Comparison of ENCODE assay signal across 21 cellular contexts in the genomic region with DNA sequence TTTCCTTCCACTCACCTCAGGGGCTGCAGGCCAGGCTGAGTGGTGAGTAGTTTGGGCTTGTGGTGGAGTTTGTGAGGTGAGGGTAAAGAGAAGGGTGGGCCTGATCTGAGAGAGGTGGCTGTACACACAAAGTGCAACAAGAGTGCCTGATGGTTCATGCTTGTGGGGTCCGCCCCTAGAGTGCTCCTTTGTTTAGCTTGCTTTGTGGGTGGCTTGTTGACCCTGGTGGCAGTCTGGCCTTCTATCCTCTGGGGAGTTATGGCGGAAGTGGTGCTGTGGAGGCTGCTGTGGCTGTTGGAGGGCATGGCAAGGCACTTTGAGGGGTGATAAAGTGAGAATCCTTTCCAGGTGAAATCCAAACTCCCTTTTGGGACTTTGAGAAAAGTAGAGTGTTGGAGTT. TPM values are rescaled to one million over a fixed set of nuclear protein-coding genes. Genes with fewer than 3 reads are reported as not detected.
A peak's percentile ranks its signal among the peaks of the same experiment; 100 is the strongest.
DNase-seq lines count a peak whose midpoint lies in the region; ATAC-seq and TF ChIP-seq lines count a peak whose summit lies in the region.
"Had no signal": no experiment of that assay in that cellular context is flagged by ENCODE, and none has a peak within 500 bp of the region (broad histone marks: within the 10 kb centered on the region; RNA-seq: fewer than 3 reads in every experiment).

No MANE protein-coding gene starts in this region.

- no peaks in the 10 kb centered on the region for H3K27me3 Mint-ChIP-seq in stimulated activated naive CD8-positive, alpha-beta T cell treated with anti-CD3 and anti-CD28 coated beads, Interleukin-15, Interleukin-2, amounts not matched to agents 100 ng/mL and 50 ng/mL, for 24 hours
- no peaks in the 10 kb centered on the region for H3K27me3 Mint-ChIP-seq in stimulated activated naive CD8-positive, alpha-beta T cell treated with anti-CD3 and anti-CD28 coated beads, Interleukin-15, amount 100 ng/mL, for 72 hours
- H3K27me3 Mint-ChIP-seq in endodermal cell (ENCODE audit: insufficient read depth): no peaks in the 10 kb centered on the region

- TF ChIP-seq POLR2A in Peyer's patch (IDR thresholded peaks at IDR 0.05) (no peak), right lobe of liver (IDR thresholded peaks at IDR 0.05) (no peak)

- DNase-seq in stimulated activated naive CD8-positive, alpha-beta T cell treated with anti-CD3 and anti-CD28 coated beads, Interleukin-15, amount 100 ng/mL, for 72 hours: no peak
- peak in 2 of 3 donors; percentile 18 to 42 for DNase-seq in Peyer's patch
- DNase-seq in endodermal cell: no peak
- DNase-seq in GM19240 (ENCODE audit: insufficient read length, low spot score): no peak
- DNase-seq in HuH-7.5 (ENCODE audit: low spot score): no peak
- DNase-seq in right lobe of liver: no peak
- no peak for DNase-seq in foreskin melanocyte
- DNase-seq: ACHN; activated CD8-positive, alpha-beta memory T cell treated with anti-CD3 and anti-CD28 coated beads, Interleukin-2, amount 50 U/mL, for 4 hours; activated naive CD4-positive, alpha-beta T cell treated with anti-CD3 and anti-CD28 coated beads, Interleukin-2, amount 50 U/mL, for 16 hours; CD8-positive, alpha-beta T cell; left lung; NCI-H2029; NCI-H524 treated with DMSO at 0.1 percent for 48 hours; right cardiac atrium; upper lobe of left lung had no signal

- H3K27ac ChIP-seq in Peyer's patch: no peak overlapping the region
- no peak overlapping the region for H3K27ac ChIP-seq in endodermal cell (ENCODE audit: low read depth, low read length)
- H3K27ac ChIP-seq in right lobe of liver: no peak overlapping the region
- H3K27ac ChIP-seq: left lung, SJSA1, stomach, upper lobe of left lung had no signal

- WGBS in endodermal cell (ENCODE audit: insufficient coverage in 1 of 2, insufficient read length in 1 of 2), 2 experiments: 96 to 100% methylated on average over 1 to 2 of the region's 2 CpGs
- 80% methylated on average over 1 of the region's 2 CpGs for WGBS in right lobe of liver (ENCODE audit: insufficient coverage, low coverage, low lambda C conversion rate, missing lambda C conversion rate)

- H3K36me3 ChIP-seq in Peyer's patch (peaks cover 0 to 23% (median 0%) of the 10 kb centered on the region in 3 donors), endodermal cell (ENCODE audit: control insufficient read depth, insufficient read depth, low read length) (peaks cover 21% of the 10 kb centered on the region), right lobe of liver (peaks cover 0 to 15% (median 0%) of the 10 kb centered on the region in 4 donors)

- no peak overlapping the region for H3K9ac ChIP-seq in endodermal cell (ENCODE audit: extremely low read depth, low read length, poor library complexity, severe bottlenecking)

- H3K9me3 ChIP-seq in Peyer's patch: no peaks in the 10 kb centered on the region
- no peaks in the 10 kb centered on the region for H3K9me3 ChIP-seq in endodermal cell (ENCODE audit: control insufficient read depth, low read length)
- no peaks in the 10 kb centered on the region for H3K9me3 ChIP-seq in right lobe of liver
- H3K9me3 ChIP-seq: left lung, SJSA1, stomach, upper lobe of left lung had no signal

- no peaks in the 10 kb centered on the region for H3K27me3 ChIP-seq in Peyer's patch
- no peaks in the 10 kb centered on the region for H3K27me3 ChIP-seq in endodermal cell (ENCODE audit: control insufficient read depth, insufficient read depth, low read length, poor library complexity, severe bottlenecking)
- H3K27me3 ChIP-seq in right lobe of liver: no peaks in the 10 kb centered on the region
- H3K27me3 ChIP-seq: left lung, SJSA1, stomach, upper lobe of left lung had no signal

- H3K4me3 Mint-ChIP-seq in stimulated activated naive CD8-positive, alpha-beta T cell treated with anti-CD3 and anti-CD28 coated beads, Interleukin-15, Interleukin-2, amounts not matched to agents 100 ng/mL and 50 ng/mL, for 24 hours: no peak overlapping the region
- H3K4me3 Mint-ChIP-seq in stimulated activated naive CD8-positive, alpha-beta T cell treated with anti-CD3 and anti-CD28 coated beads, Interleukin-15, amount 100 ng/mL, for 72 hours: peak overlapping the region in 1 of 2 donors; percentile 9
- no peak overlapping the region for H3K4me3 Mint-ChIP-seq in endodermal cell
- H3K4me3 Mint-ChIP-seq: CD8-positive, alpha-beta T cell had no signal

- no peak for TF ChIP-seq CTCF in Peyer's patch (IDR thresholded peaks at IDR 0.05)
- no peak for TF ChIP-seq CTCF in endodermal cell (conservative IDR thresholded peaks at IDR 0.05)
- no peak for TF ChIP-seq CTCF in right lobe of liver (IDR thresholded peaks at IDR 0.05)

- H3K4me3 ChIP-seq in Peyer's patch: no peak overlapping the region
- H3K4me3 ChIP-seq in endodermal cell (ENCODE audit: low read length): no peak overlapping the region
- no peak overlapping the region for H3K4me3 ChIP-seq in right lobe of liver
- H3K4me3 ChIP-seq: left lung, SJSA1, stomach, upper lobe of left lung had no signal

- H3K36me3 Mint-ChIP-seq in stimulated activated naive CD8-positive, alpha-beta T cell treated with anti-CD3 and anti-CD28 coated beads, Interleukin-15, Interleukin-2, amounts not matched to agents 100 ng/mL and 50 ng/mL, for 24 hours (ENCODE audit: low read depth): peaks cover 56% of the 10 kb centered on the region
- H3K36me3 Mint-ChIP-seq in endodermal cell (ENCODE audit: low read depth): peaks cover 26% of the 10 kb centered on the region

- ATAC-seq in stimulated activated naive CD8-positive, alpha-beta T cell treated with anti-CD3 and anti-CD28 coated beads, Interleukin-15, amount 100 ng/mL, for 72 hours: no peak
- no peak for ATAC-seq in right lobe of liver
- ATAC-seq: activated CD4-positive, CD25-positive, alpha-beta regulatory T cell treated with anti-CD3 and anti-CD28 coated beads, Interleukin-2, amount 50 U/mL, for 24 hours; CD8-positive, alpha-beta T cell; HepG2; left lung had no signal

- peaks cover 0 to 10% (median 0%) of the 10 kb centered on the region in 4 donors for H3K4me1 ChIP-seq in Peyer's patch
- H3K4me1 ChIP-seq in endodermal cell (ENCODE audit: control insufficient read depth, insufficient read depth, low read length): no peaks in the 10 kb centered on the region
- H3K4me1 ChIP-seq in right lobe of liver: no peaks in the 10 kb centered on the region

- no peaks in the 10 kb centered on the region for H3K9me3 Mint-ChIP-seq in stimulated activated naive CD8-positive, alpha-beta T cell treated with anti-CD3 and anti-CD28 coated beads, Interleukin-15, Interleukin-2, amounts not matched to agents 100 ng/mL and 50 ng/mL, for 24 hours
- H3K9me3 Mint-ChIP-seq in stimulated activated naive CD8-positive, alpha-beta T cell treated with anti-CD3 and anti-CD28 coated beads, Interleukin-15, amount 100 ng/mL, for 72 hours: no peaks in the 10 kb centered on the region
- no peaks in the 10 kb centered on the region for H3K9me3 Mint-ChIP-seq in endodermal cell
- H3K9me3 Mint-ChIP-seq: CD8-positive, alpha-beta T cell had no signal

- intact Hi-C loops in right lobe of liver (cut with DNase I): no loop called here

- peaks cover 56% of the 10 kb centered on the region for H3K4me1 Mint-ChIP-seq in stimulated activated naive CD8-positive, alpha-beta T cell treated with anti-CD3 and anti-CD28 coated beads, Interleukin-15, Interleukin-2, amounts not matched to agents 100 ng/mL and 50 ng/mL, for 24 hours (ENCODE audit: low read depth)
- peaks cover 76% of the 10 kb centered on the region for H3K4me1 Mint-ChIP-seq in stimulated activated naive CD8-positive, alpha-beta T cell treated with anti-CD3 and anti-CD28 coated beads, Interleukin-15, amount 100 ng/mL, for 72 hours
- H3K4me1 Mint-ChIP-seq in endodermal cell: peaks cover 23% of the 10 kb centered on the region

- peak overlapping the region; percentile 21 for H3K27ac Mint-ChIP-seq in stimulated activated naive CD8-positive, alpha-beta T cell treated with anti-CD3 and anti-CD28 coated beads, Interleukin-15, Interleukin-2, amounts not matched to agents 100 ng/mL and 50 ng/mL, for 24 hours
- peak overlapping the region in 1 of 2 donors; percentile 32 for H3K27ac Mint-ChIP-seq in stimulated activated naive CD8-positive, alpha-beta T cell treated with anti-CD3 and anti-CD28 coated beads, Interleukin-15, amount 100 ng/mL, for 72 hours
- peak overlapping the region; percentile 69 for H3K27ac Mint-ChIP-seq in endodermal cell
- H3K27ac Mint-ChIP-seq: CD8-positive, alpha-beta T cell had no signal

RNA-seq across cellular contexts. Expression of a gene that starts 10.6 kb away (rescaled TPM):
- total RNA-seq in Peyer's patch: 10 to 100 TPM; 21.5 to 67.7 (median 50.3) TPM
- total RNA-seq in endodermal cell: 10 to 100 TPM; 58.3 to 59.2 TPM
- 48.0 TPM for polyA plus RNA-seq in endodermal cell (2013, experiment 1 of 2)
- polyA plus RNA-seq in endodermal cell (2013, experiment 2 of 2): 41.5 TPM
- 10 to 100 TPM; 23.3 to 44.9 (median 28.3) TPM for total RNA-seq in right lobe of liver

Comparison
In these comparisons a context has a peak if more than half of its experiments do, and no peak if none do; other contexts are left out.
1. DNase-seq: peak in Peyer's patch (2 of 3); none in stimulated activated naive CD8-positive, alpha-beta T cell treated with anti-CD3 and anti-CD28 coated beads, Interleukin-15, amount 100 ng/mL, for 72 hours (0 of 2), endodermal cell (single experiment), GM19240 (single experiment), HuH-7.5 (single experiment), right lobe of liver (0 of 3) and foreskin melanocyte (single experiment).